ENCODE assay signal across 1 cellular context in the genomic region with DNA sequence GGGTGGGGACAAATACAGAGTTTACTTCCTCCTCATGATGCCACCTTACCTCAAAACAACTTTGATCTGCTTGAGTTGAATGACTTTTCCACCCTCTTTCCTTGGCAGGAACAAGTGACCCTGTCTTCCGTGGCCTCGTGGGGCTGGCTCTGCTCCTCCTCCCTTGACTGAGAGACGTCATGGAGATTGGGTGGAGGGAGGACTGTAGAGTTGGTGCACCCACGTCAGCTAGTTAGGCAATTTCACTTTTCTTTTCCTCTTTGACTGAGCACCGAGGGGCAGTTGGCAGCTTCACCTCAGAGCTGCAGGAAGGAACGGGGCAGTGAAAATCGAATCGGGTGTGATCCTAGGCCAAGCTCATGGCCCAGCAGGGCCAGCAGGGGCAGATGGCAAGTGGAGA.
TF ChIP-seq lines count a peak whose summit lies in the region.

TSS of gene SP140 (plus strand) at position 251 of the 400 bp plus-strand sequence. CDS start at position 360, 109 bp downstream.

TF ChIP-seq in SK-N-SH, 30 proteins besides CTCF, POLR2A, EP300 and RAD21 (continued from another document):
- TF ChIP-seq USF1 (IDR thresholded peaks at IDR 0.05; ENCODE audit: borderline replicate concordance, low read depth), result no peak
- TF ChIP-seq ELF1 (IDR thresholded peaks at IDR 0.05), result no peak
- no peak for TF ChIP-seq RXRA (IDR thresholded peaks at IDR 0.05; ENCODE audit: borderline replicate concordance, low read depth)
- no peak for TF ChIP-seq TCF12 (IDR thresholded peaks at IDR 0.05)
- TF ChIP-seq SMC3 (IDR thresholded peaks at IDR 0.05; ENCODE audit: low read depth, low read length), result no peak
- TF ChIP-seq NRF1 (IDR thresholded peaks at IDR 0.05; ENCODE audit: low read depth, low read length), result no peak
